Comparison of ENCODE assay signal across 3 cellular contexts in the genomic region with DNA sequence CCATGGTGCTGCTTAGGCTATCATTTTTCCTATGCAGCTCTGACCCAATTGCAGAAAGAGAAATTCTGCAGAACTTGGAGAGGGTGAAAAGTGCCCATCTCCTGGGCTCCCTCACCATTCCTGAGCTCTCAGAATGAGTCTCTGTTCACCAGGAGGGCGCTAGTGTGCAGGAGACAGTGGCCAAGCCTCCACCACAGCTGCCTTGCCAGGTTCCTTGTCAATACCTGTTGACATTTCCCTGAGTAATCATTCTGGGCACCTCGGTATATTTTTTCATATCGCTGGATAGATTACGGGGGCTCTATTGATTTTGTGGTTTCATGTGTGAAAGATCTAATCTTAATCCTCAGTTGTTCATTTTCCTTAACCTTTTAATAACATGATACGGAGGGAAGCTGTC.
TF ChIP-seq lines count a peak whose summit lies in the region.

No MANE protein-coding gene starts in this region.

TF ChIP-seq in HEK293, 187 proteins besides CTCF, POLR2A, EP300 and RAD21:
- no peak for TF ChIP-seq SP7 (tag by site-specific recombination; IDR thresholded peaks at IDR 0.05)
- TF ChIP-seq, protein P1, sequence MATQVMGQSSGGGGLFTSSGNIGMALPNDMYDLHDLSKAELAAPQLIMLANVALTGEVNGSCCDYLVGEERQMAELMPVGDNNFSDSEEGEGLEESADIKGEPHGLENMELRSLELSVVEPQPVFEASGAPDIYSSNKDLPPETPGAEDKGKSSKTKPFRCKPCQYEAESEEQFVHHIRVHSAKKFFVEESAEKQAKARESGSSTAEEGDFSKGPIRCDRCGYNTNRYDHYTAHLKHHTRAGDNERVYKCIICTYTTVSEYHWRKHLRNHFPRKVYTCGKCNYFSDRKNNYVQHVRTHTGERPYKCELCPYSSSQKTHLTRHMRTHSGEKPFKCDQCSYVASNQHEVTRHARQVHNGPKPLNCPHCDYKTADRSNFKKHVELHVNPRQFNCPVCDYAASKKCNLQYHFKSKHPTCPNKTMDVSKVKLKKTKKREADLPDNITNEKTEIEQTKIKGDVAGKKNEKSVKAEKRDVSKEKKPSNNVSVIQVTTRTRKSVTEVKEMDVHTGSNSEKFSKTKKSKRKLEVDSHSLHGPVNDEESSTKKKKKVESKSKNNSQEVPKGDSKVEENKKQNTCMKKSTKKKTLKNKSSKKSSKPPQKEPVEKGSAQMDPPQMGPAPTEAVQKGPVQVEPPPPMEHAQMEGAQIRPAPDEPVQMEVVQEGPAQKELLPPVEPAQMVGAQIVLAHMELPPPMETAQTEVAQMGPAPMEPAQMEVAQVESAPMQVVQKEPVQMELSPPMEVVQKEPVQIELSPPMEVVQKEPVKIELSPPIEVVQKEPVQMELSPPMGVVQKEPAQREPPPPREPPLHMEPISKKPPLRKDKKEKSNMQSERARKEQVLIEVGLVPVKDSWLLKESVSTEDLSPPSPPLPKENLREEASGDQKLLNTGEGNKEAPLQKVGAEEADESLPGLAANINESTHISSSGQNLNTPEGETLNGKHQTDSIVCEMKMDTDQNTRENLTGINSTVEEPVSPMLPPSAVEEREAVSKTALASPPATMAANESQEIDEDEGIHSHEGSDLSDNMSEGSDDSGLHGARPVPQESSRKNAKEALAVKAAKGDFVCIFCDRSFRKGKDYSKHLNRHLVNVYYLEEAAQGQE (tag by site-specific recombination; IDR thresholded peaks at IDR 0.05) = peak; percentile 47; the same call in 1 of the 2 replicates
- no peak for TF ChIP-seq TCF7L2 (IDR thresholded peaks at IDR 0.05; ENCODE audit: borderline replicate concordance, low read depth, low read length)
- no peak for TF ChIP-seq ZNF114 (tag by site-specific recombination; IDR thresholded peaks at IDR 0.05)
- TF ChIP-seq SETDB1 (IDR thresholded peaks at IDR 0.05; ENCODE audit: insufficient read length, low read length) = no peak
- TF ChIP-seq EGR2 (tag by site-specific recombination; IDR thresholded peaks at IDR 0.05; ENCODE audit: low read depth) = no peak

TF ChIP-seq in H1, 55 proteins besides CTCF, POLR2A, EP300 and RAD21:
- TF ChIP-seq CBX5 (IDR thresholded peaks at IDR 0.05; ENCODE audit: low read depth, low read length) (no peak), ASH2L (IDR thresholded peaks at IDR 0.05; ENCODE audit: low read length) (no peak), CBX8 (IDR thresholded peaks at IDR 0.05; ENCODE audit: borderline replicate concordance, low read depth, low read length) (no peak), FOSL1 (IDR thresholded peaks at IDR 0.05; ENCODE audit: insufficient read depth, low read depth, low read length) (no peak), SP2 (IDR thresholded peaks at IDR 0.05; ENCODE audit: low read length) (no peak), RXRA (IDR thresholded peaks at IDR 0.05; ENCODE audit: insufficient read depth, low read depth, low read length) (no peak), GTF2F1 (IDR thresholded peaks at IDR 0.05; ENCODE audit: borderline replicate concordance, low read depth, low read length) (no peak), BRCA1 (IDR thresholded peaks at IDR 0.05; ENCODE audit: low read depth, low read length) (no peak), SP4 (IDR thresholded peaks at IDR 0.05; ENCODE audit: low read length) (no peak), CREB1 (IDR thresholded peaks at IDR 0.05) (no peak)

TF ChIP-seq in SK-N-SH, 30 proteins besides CTCF, POLR2A, EP300 and RAD21:
- TF ChIP-seq, protein P2, sequence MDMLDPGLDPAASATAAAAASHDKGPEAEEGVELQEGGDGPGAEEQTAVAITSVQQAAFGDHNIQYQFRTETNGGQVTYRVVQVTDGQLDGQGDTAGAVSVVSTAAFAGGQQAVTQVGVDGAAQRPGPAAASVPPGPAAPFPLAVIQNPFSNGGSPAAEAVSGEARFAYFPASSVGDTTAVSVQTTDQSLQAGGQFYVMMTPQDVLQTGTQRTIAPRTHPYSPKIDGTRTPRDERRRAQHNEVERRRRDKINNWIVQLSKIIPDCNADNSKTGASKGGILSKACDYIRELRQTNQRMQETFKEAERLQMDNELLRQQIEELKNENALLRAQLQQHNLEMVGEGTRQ (IDR thresholded peaks at IDR 0.05; ENCODE audit: borderline replicate concordance, low read depth, low read length) = no peak
- TF ChIP-seq TCF12 (IDR thresholded peaks at IDR 0.05) (no peak), TEAD4 (IDR thresholded peaks at IDR 0.05; ENCODE audit: borderline replicate concordance, insufficient read depth) (no peak), CHD2 (IDR thresholded peaks at IDR 0.05; ENCODE audit: low read length, partially characterized antibody) (no peak), YY1 (IDR thresholded peaks at IDR 0.05; ENCODE audit: low read depth) (no peak), FOXM1 (IDR thresholded peaks at IDR 0.05; ENCODE audit: low read depth) (no peak), RXRA (IDR thresholded peaks at IDR 0.05; ENCODE audit: borderline replicate concordance, low read depth) (no peak)
TF ChIP-seq in SK-N-SH: peak in this region for 0.
